Comparison of ENCODE assay signal across 1 cellular context in the genomic region with DNA sequence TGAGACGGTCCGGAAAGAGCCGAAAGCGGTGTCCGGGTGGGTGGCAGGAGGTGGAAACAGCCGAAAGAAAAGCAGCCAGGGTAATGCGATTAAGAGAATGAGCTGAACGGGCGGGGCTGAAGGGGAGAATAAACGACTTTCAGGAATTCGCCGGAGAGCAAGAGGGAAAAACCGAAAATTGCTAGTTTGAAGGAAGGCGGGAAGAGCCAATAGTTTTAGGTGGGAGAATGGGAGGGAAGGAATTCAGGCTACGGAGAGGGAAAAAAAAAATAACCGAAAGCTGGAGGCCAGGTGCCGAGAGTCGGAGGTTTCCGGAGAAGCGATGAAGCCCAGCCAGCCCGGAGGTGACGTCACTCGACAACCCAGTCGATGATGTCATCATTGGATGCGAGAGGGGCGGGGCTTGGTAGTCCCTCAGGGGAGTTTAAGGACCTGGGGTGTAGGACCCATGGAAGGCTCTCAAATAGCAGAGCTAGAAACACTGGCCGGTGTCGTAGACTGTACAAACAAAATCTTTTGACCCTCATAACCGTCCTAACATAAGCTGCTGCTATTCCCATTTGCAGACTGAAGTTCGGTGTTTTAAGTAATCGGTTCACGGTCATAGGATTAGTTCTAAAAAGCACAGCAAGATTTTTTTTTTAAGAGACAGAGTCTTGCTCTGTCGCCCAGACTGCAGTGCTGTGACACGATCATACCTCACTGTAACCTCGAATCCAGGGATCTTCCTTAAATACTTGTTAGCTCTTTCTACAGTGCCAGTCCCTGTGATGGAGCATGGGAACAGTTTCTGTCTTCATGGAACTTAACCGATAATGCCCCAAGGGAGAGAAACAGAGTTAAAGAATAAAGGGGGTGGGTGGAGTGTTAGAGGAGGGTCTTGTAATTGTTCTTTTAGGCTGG.
A peak's percentile ranks its signal among the peaks of the same experiment; 100 is the strongest.
TF ChIP-seq lines count a peak whose summit lies in the region.

A gene (minus strand): TSS at position 331 of the 903 bp plus-strand sequence. CDS start 1,192 bp downstream, outside the sequence.

TF ChIP-seq in HEK293, 187 proteins besides CTCF, POLR2A, EP300 and RAD21 (continued from another document and continues in another):
- TF ChIP-seq, protein P1, sequence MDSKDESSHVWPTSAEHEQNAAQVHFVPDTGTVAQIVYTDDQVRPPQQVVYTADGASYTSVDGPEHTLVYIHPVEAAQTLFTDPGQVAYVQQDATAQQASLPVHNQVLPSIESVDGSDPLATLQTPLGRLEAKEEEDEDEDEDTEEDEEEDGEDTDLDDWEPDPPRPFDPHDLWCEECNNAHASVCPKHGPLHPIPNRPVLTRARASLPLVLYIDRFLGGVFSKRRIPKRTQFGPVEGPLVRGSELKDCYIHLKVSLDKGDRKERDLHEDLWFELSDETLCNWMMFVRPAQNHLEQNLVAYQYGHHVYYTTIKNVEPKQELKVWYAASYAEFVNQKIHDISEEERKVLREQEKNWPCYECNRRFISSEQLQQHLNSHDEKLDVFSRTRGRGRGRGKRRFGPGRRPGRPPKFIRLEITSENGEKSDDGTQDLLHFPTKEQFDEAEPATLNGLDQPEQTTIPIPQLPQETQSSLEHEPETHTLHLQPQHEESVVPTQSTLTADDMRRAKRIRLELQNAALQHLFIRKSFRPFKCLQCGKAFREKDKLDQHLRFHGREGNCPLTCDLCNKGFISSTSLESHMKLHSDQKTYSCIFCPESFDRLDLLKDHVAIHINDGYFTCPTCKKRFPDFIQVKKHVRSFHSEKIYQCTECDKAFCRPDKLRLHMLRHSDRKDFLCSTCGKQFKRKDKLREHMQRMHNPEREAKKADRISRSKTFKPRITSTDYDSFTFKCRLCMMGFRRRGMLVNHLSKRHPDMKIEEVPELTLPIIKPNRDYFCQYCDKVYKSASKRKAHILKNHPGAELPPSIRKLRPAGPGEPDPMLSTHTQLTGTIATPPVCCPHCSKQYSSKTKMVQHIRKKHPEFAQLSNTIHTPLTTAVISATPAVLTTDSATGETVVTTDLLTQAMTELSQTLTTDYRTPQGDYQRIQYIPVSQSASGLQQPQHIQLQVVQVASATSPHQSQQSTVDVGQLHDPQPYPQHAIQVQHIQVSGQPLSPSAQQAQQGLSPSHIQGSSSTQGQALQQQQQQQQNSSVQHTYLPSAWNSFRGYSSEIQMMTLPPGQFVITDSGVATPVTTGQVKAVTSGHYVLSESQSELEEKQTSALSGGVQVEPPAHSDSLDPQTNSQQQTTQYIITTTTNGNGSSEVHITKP (tag by site-specific recombination; IDR thresholded peaks at IDR 0.05) = peak; percentile 49; the same call in 1 of the 2 replicates
- TF ChIP-seq ZNF521 (tag by site-specific recombination; IDR thresholded peaks at IDR 0.05) (no peak), ZNF202 (tag by site-specific recombination; IDR thresholded peaks at IDR 0.05; ENCODE audit: borderline replicate concordance) (no peak), GFI1B (tag by site-specific recombination; IDR thresholded peaks at IDR 0.05) (peak; percentile 5; the same call in 1 of the 2 replicates), ZNF621 (tag by site-specific recombination; IDR thresholded peaks at IDR 0.05) (no peak), SCRT2 (tag by site-specific recombination; IDR thresholded peaks at IDR 0.05) (no peak), ZXDB (tag by site-specific recombination; IDR thresholded peaks at IDR 0.05) (peak; percentile 73), PRDM1 (tag by site-specific recombination; IDR thresholded peaks at IDR 0.05) (peak; percentile 97), ZSCAN16 (tag by site-specific recombination; IDR thresholded peaks at IDR 0.05) (peak; percentile 64; the same call in 1 of the 2 replicates), TRIM28 (IDR thresholded peaks at IDR 0.05; ENCODE audit: borderline replicate concordance, low read length) (peak; percentile 75), ZNF596 (tag by site-specific recombination; IDR thresholded peaks at IDR 0.05) (no peak), ZNF48 (tag by site-specific recombination; IDR thresholded peaks at IDR 0.05) (no peak), KLF10 (tag by site-specific recombination; IDR thresholded peaks at IDR 0.05) (0 out of 2 replicates have a peak, but pooled peaks have one; percentile 48), ZNF530 (tag by site-specific recombination; IDR thresholded peaks at IDR 0.05; ENCODE audit: low read depth) (no peak), ZNF155 (tag by site-specific recombination; IDR thresholded peaks at IDR 0.05) (no peak), ZNF624 (tag by site-specific recombination; IDR thresholded peaks at IDR 0.05) (no peak), ZNF121 (tag by site-specific recombination; IDR thresholded peaks at IDR 0.05) (no peak), BCL11A (tag by site-specific recombination; IDR thresholded peaks at IDR 0.05; ENCODE audit: low read depth) (0 out of 2 replicates have a peak, but pooled peaks have one; percentile 40), ZNF324 (tag by site-specific recombination; IDR thresholded peaks at IDR 0.05) (peak; percentile 87), ZFP3 (tag by site-specific recombination; IDR thresholded peaks at IDR 0.05; ENCODE audit: low read depth) (no peak), ZNF19 (tag by site-specific recombination; IDR thresholded peaks at IDR 0.05; ENCODE audit: low read depth) (no peak; the same call in 1 of the 2 replicates), ZBTB8A (tag by site-specific recombination; IDR thresholded peaks at IDR 0.05) (no peak; the same call in 1 of the 2 replicates), ZFP37 (tag by site-specific recombination; IDR thresholded peaks at IDR 0.05) (peak; percentile 70), HOXA7 (CRISPR knock-in tag; IDR thresholded peaks at IDR 0.05; ENCODE audit: borderline replicate concordance) (no peak), ZNF426 (tag by site-specific recombination; IDR thresholded peaks at IDR 0.05) (no peak), ZNF138 (tag by site-specific recombination; IDR thresholded peaks at IDR 0.05; ENCODE audit: borderline replicate concordance) (no peak), KLF9 (tag by site-specific recombination; IDR thresholded peaks at IDR 0.05; ENCODE audit: low read depth) (peak; percentile 75; the same call in 1 of the 2 replicates), ZNF785 (tag by site-specific recombination; IDR thresholded peaks at IDR 0.05) (no peak; the same call in 1 of the 2 replicates), SCRT1 (tag by site-specific recombination; IDR thresholded peaks at IDR 0.05; ENCODE audit: borderline replicate concordance) (no peak), ZNF266 (tag by site-specific recombination; IDR thresholded peaks at IDR 0.05; ENCODE audit: low read depth) (no peak), ZNF433 (tag by site-specific recombination; IDR thresholded peaks at IDR 0.05; ENCODE audit: low read depth) (no peak)
- TF ChIP-seq, protein P2, sequence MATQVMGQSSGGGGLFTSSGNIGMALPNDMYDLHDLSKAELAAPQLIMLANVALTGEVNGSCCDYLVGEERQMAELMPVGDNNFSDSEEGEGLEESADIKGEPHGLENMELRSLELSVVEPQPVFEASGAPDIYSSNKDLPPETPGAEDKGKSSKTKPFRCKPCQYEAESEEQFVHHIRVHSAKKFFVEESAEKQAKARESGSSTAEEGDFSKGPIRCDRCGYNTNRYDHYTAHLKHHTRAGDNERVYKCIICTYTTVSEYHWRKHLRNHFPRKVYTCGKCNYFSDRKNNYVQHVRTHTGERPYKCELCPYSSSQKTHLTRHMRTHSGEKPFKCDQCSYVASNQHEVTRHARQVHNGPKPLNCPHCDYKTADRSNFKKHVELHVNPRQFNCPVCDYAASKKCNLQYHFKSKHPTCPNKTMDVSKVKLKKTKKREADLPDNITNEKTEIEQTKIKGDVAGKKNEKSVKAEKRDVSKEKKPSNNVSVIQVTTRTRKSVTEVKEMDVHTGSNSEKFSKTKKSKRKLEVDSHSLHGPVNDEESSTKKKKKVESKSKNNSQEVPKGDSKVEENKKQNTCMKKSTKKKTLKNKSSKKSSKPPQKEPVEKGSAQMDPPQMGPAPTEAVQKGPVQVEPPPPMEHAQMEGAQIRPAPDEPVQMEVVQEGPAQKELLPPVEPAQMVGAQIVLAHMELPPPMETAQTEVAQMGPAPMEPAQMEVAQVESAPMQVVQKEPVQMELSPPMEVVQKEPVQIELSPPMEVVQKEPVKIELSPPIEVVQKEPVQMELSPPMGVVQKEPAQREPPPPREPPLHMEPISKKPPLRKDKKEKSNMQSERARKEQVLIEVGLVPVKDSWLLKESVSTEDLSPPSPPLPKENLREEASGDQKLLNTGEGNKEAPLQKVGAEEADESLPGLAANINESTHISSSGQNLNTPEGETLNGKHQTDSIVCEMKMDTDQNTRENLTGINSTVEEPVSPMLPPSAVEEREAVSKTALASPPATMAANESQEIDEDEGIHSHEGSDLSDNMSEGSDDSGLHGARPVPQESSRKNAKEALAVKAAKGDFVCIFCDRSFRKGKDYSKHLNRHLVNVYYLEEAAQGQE (tag by site-specific recombination; IDR thresholded peaks at IDR 0.05) = peak; percentile 63
- TF ChIP-seq, protein P3, sequence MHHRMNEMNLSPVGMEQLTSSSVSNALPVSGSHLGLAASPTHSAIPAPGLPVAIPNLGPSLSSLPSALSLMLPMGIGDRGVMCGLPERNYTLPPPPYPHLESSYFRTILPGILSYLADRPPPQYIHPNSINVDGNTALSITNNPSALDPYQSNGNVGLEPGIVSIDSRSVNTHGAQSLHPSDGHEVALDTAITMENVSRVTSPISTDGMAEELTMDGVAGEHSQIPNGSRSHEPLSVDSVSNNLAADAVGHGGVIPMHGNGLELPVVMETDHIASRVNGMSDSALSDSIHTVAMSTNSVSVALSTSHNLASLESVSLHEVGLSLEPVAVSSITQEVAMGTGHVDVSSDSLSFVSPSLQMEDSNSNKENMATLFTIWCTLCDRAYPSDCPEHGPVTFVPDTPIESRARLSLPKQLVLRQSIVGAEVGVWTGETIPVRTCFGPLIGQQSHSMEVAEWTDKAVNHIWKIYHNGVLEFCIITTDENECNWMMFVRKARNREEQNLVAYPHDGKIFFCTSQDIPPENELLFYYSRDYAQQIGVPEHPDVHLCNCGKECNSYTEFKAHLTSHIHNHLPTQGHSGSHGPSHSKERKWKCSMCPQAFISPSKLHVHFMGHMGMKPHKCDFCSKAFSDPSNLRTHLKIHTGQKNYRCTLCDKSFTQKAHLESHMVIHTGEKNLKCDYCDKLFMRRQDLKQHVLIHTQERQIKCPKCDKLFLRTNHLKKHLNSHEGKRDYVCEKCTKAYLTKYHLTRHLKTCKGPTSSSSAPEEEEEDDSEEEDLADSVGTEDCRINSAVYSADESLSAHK (tag by site-specific recombination; IDR thresholded peaks at IDR 0.05) = peak; percentile 70
- TF ChIP-seq, protein P4, sequence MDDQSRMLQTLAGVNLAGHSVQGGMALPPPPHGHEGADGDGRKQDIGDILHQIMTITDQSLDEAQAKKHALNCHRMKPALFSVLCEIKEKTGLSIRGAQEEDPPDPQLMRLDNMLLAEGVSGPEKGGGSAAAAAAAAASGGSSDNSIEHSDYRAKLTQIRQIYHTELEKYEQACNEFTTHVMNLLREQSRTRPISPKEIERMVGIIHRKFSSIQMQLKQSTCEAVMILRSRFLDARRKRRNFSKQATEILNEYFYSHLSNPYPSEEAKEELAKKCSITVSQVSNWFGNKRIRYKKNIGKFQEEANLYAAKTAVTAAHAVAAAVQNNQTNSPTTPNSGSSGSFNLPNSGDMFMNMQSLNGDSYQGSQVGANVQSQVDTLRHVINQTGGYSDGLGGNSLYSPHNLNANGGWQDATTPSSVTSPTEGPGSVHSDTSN (CRISPR knock-in tag; IDR thresholded peaks at IDR 0.05) = no peak
- TF ChIP-seq, protein P5, sequence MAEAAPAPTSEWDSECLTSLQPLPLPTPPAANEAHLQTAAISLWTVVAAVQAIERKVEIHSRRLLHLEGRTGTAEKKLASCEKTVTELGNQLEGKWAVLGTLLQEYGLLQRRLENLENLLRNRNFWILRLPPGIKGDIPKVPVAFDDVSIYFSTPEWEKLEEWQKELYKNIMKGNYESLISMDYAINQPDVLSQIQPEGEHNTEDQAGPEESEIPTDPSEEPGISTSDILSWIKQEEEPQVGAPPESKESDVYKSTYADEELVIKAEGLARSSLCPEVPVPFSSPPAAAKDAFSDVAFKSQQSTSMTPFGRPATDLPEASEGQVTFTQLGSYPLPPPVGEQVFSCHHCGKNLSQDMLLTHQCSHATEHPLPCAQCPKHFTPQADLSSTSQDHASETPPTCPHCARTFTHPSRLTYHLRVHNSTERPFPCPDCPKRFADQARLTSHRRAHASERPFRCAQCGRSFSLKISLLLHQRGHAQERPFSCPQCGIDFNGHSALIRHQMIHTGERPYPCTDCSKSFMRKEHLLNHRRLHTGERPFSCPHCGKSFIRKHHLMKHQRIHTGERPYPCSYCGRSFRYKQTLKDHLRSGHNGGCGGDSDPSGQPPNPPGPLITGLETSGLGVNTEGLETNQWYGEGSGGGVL (tag by site-specific recombination; IDR thresholded peaks at IDR 0.05) = no peak
- TF ChIP-seq, protein P6, sequence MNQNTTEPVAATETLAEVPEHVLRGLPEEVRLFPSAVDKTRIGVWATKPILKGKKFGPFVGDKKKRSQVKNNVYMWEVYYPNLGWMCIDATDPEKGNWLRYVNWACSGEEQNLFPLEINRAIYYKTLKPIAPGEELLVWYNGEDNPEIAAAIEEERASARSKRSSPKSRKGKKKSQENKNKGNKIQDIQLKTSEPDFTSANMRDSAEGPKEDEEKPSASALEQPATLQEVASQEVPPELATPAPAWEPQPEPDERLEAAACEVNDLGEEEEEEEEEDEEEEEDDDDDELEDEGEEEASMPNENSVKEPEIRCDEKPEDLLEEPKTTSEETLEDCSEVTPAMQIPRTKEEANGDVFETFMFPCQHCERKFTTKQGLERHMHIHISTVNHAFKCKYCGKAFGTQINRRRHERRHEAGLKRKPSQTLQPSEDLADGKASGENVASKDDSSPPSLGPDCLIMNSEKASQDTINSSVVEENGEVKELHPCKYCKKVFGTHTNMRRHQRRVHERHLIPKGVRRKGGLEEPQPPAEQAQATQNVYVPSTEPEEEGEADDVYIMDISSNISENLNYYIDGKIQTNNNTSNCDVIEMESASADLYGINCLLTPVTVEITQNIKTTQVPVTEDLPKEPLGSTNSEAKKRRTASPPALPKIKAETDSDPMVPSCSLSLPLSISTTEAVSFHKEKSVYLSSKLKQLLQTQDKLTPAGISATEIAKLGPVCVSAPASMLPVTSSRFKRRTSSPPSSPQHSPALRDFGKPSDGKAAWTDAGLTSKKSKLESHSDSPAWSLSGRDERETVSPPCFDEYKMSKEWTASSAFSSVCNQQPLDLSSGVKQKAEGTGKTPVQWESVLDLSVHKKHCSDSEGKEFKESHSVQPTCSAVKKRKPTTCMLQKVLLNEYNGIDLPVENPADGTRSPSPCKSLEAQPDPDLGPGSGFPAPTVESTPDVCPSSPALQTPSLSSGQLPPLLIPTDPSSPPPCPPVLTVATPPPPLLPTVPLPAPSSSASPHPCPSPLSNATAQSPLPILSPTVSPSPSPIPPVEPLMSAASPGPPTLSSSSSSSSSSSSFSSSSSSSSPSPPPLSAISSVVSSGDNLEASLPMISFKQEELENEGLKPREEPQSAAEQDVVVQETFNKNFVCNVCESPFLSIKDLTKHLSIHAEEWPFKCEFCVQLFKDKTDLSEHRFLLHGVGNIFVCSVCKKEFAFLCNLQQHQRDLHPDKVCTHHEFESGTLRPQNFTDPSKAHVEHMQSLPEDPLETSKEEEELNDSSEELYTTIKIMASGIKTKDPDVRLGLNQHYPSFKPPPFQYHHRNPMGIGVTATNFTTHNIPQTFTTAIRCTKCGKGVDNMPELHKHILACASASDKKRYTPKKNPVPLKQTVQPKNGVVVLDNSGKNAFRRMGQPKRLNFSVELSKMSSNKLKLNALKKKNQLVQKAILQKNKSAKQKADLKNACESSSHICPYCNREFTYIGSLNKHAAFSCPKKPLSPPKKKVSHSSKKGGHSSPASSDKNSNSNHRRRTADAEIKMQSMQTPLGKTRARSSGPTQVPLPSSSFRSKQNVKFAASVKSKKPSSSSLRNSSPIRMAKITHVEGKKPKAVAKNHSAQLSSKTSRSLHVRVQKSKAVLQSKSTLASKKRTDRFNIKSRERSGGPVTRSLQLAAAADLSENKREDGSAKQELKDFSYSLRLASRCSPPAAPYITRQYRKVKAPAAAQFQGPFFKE (tag by site-specific recombination; IDR thresholded peaks at IDR 0.05; ENCODE audit: borderline replicate concordance) = no peak
